In genomic region chr3:50675179-50676030, GRCh38 we compare ENCODE assay signal across 8 cellular contexts. TPM values are rescaled to one million over a fixed set of nuclear protein-coding genes. Genes with fewer than 3 reads are reported as not detected.
A peak's percentile ranks its signal among the peaks of the same experiment; 100 is the strongest.
DNase-seq lines count a peak whose midpoint lies in the region; ATAC-seq and TF ChIP-seq lines count a peak whose summit lies in the region.

No MANE protein-coding gene starts in this region.

- intact Hi-C loops in left cardiac atrium (cut with DNase I) = loop anchor here in 1 of 2 donors (10.0 kb wide), 1 partner anchor 699 kb away; no protein-coding TSS in a partner anchor

- H3K4me3 ChIP-seq in retinal pigment epithelial cell (ENCODE audit: low read length) = peak overlapping the region; percentile 45

- peak; percentile 45 for TF ChIP-seq CTCF in retinal pigment epithelial cell (conservative IDR thresholded peaks at IDR 0.05; ENCODE audit: low read depth, low read length)

- DNase-seq in NCI-H510A (lab: John Stamatoyannopoulos, UW) (peak; percentile 10), NCI-H510A treated with DMSO at 0.1 percent for 48 hours (lab: John Stamatoyannopoulos, UW) (no peak), RPMI8226 (peak; percentile 23), left cardiac atrium (peak; percentile 47), retinal pigment epithelial cell (ENCODE audit: low read depth) (no peak), AG08396 (ENCODE audit: low spot score) (no peak), NCI-H774 (lab: John Stamatoyannopoulos, UW) (no peak)
- peak; percentile 77 for DNase-seq in activated naive CD4-positive, alpha-beta T cell treated with anti-CD3 and anti-CD28 coated beads, Interleukin-2, amount 50 U/mL, for 16 hours

- peak; percentile 51 for ATAC-seq in left cardiac atrium

RNA-seq across cellular contexts. Expression of gene DOCK3, which starts 0.7 kb away (rescaled TPM):
- 1 to 10 TPM; 2.8 to 3.8 TPM for total RNA-seq in left cardiac atrium

RNA-seq across cellular contexts. Expression of gene MAPKAPK3, which starts 58.5 kb away (rescaled TPM):
- total RNA-seq in left cardiac atrium = 100 to 1,000 TPM; 170 to 177 TPM

Comparison
In these comparisons a context has a peak if more than half of its experiments do, and no peak if none do; other contexts are left out.
1. DNase-seq: peak in NCI-H510A (single experiment), RPMI8226 (single experiment), activated naive CD4-positive, alpha-beta T cell treated with anti-CD3 and anti-CD28 coated beads, Interleukin-2, amount 50 U/mL, for 16 hours (single experiment) and left cardiac atrium (single experiment); none in NCI-H510A treated with DMSO at 0.1 percent for 48 hours (single experiment), retinal pigment epithelial cell (single experiment), AG08396 (single experiment) and NCI-H774 (single experiment).